ENCODE assay signal across 1 cellular context in the genomic region with DNA sequence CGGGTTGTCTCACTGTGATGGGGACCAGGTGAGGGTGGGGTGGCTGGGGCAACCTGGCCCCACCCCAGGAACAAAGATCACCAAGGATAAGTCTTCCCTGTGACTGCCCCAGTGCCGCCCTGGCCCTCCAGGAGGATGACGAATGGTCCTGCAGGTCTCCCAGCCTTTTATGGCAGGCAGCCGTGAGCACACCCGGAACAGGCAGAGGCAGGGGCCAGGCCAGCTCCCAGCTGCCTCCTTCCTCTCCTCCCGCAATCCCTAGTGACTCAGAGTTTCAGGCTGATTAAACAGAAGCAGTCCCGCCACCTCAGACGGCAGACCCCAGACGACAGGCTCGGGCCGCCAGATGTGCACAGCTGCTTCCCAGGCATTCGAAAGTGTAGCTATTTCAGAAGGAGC.
TF ChIP-seq lines count a peak whose summit lies in the region.

No MANE protein-coding gene starts in this region.

TF ChIP-seq in SK-N-SH treated with all-trans-retinoic acid at 6 μM for 48 hours, 23 proteins besides CTCF, POLR2A, EP300 and RAD21:
- TF ChIP-seq TOX (CRISPR knock-in tag; IDR thresholded peaks at IDR 0.05; ENCODE audit: borderline replicate concordance) (no peak), RARB (CRISPR knock-in tag; IDR thresholded peaks at IDR 0.05) (no peak), CSDC2 (CRISPR knock-in tag; IDR thresholded peaks at IDR 0.05) (no peak)
